Comparison of ENCODE assay signal across 16 cellular contexts in the genomic region with DNA sequence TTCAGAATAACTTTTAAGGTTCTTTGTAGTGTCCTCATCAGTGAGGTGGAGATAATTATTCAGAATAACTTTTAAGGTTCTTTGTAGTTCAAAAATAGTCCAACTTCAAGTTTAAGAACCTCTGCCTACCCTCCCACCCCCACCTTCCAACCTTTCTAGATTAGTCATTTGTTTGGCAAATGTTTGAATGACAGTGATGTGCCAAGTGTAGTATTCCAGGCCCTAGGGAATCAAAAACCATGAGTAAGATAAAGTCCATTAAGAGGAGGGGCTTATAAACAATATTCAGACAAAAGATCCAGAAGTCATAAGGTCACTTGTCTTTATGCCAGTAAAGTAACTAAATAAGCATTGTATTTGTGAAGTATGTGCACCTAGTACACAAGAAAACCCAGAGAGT. TPM values are rescaled to one million over a fixed set of nuclear protein-coding genes. Genes with fewer than 3 reads are reported as not detected.
DNase-seq lines count a peak whose midpoint lies in the region; ATAC-seq and TF ChIP-seq lines count a peak whose summit lies in the region.
"Had no signal": no experiment of that assay in that cellular context is flagged by ENCODE, and none has a peak within 500 bp of the region (broad histone marks: within the 10 kb centered on the region; RNA-seq: fewer than 3 reads in every experiment).

No MANE protein-coding gene starts in this region.

- POLR2A ChIA-PET in MCF 10A (lab: Yijun Ruan, JAX), result no interaction called here

- H3K36me3 Mint-ChIP-seq in MCF 10A (ENCODE audit: insufficient read depth, unreplicated experiment), result peaks cover 62% of the 10 kb centered on the region

- H3K4me1 ChIP-seq in breast epithelium, result no peaks in the 10 kb centered on the region
- H3K4me1 ChIP-seq: Caco-2, suprapubic skin had no signal

- no peak overlapping the region for H3K27ac ChIP-seq in breast epithelium
- H3K27ac ChIP-seq: hepatocyte, suprapubic skin had no signal

- no peak overlapping the region for H3K4me3 Mint-ChIP-seq in MCF 10A (ENCODE audit: unreplicated experiment)
- H3K4me3 Mint-ChIP-seq: activated naive CD4-positive, alpha-beta T cell treated with anti-CD3 and anti-CD28 coated beads, Interleukin-2, amount 50 U/mL, for 24 hours had no signal

- peak overlapping the region; percentile 76 for H3K27ac Mint-ChIP-seq in MCF 10A (ENCODE audit: low read depth, unreplicated experiment)
- H3K27ac Mint-ChIP-seq: activated naive CD4-positive, alpha-beta T cell treated with anti-CD3 and anti-CD28 coated beads, Interleukin-2, amount 50 U/mL, for 24 hours had no signal

- DNase-seq in MCF 10A (ENCODE audit: unreplicated experiment), result peak; percentile 66
- DNase-seq in breast epithelium (ENCODE audit: low spot score in 2 of 2), result no peak
- peak; percentile 54 for DNase-seq in fibroblast of the aortic adventitia (ENCODE audit: low read depth)
- no peak for DNase-seq in DMS79 treated with DMSO at 0.1 percent for 48 hours (lab: John Stamatoyannopoulos, UW)
- DNase-seq in NCI-H2029 (lab: John Stamatoyannopoulos, UW), result no peak
- no peak for DNase-seq in NCI-H82 treated with DMSO at 0.1 percent for 48 hours (lab: John Stamatoyannopoulos, UW; ENCODE audit: unreplicated experiment)
- DNase-seq: Caco-2, erythroblast, left cardiac atrium, MV-4-11, NCI-H82 had no signal

- H3K36me3 ChIP-seq in breast epithelium, result no peaks in the 10 kb centered on the region

- no peaks in the 10 kb centered on the region for H3K9me3 ChIP-seq in breast epithelium
- H3K9me3 ChIP-seq: Caco-2, suprapubic skin had no signal

- no peak for TF ChIP-seq POLR2A in breast epithelium (IDR thresholded peaks at IDR 0.05)

- H3K4me3 ChIP-seq in breast epithelium (no peak overlapping the region), fibroblast of the aortic adventitia (ENCODE audit: low read depth, low read length) (no peak overlapping the region)
- H3K4me3 ChIP-seq: hepatocyte, suprapubic skin had no signal

- no peak for TF ChIP-seq CTCF in MCF 10A (IDR thresholded peaks at IDR 0.05; ENCODE audit: unreplicated experiment)
- TF ChIP-seq CTCF in breast epithelium (IDR thresholded peaks at IDR 0.05), result no peak
- no peak for TF ChIP-seq CTCF in fibroblast of the aortic adventitia (IDR thresholded peaks at IDR 0.05; ENCODE audit: insufficient read depth, low read length)

- no TSS peak for BruUV-seq in MCF 10A (replicated peaks; lab: Mats Ljungman, UMichigan)

- 0 out of 3 replicates have a peak, but pooled peaks have one; percentile 23 for ATAC-seq in SK-N-SH treated with all-trans-retinoic acid at 6 μM for 48 hours
- ATAC-seq in HG03045 (IDR thresholded peaks at IDR 0.05; ENCODE audit: unreplicated experiment), result no peak

- CTCF ChIA-PET in MCF 10A (lab: Yijun Ruan, JAX), result interaction anchor here (2.9 to 4.7 kb wide), 3 partner anchors 8 to 131 kb away, joined by 25 to 53 read pairs (median 41); no protein-coding TSS in a partner anchor

- H3K9me3 Mint-ChIP-seq in MCF 10A (ENCODE audit: unreplicated experiment), result no peaks in the 10 kb centered on the region
- H3K9me3 Mint-ChIP-seq: activated naive CD4-positive, alpha-beta T cell treated with anti-CD3 and anti-CD28 coated beads, Interleukin-2, amount 50 U/mL, for 24 hours had no signal

- H3K4me1 Mint-ChIP-seq in MCF 10A (ENCODE audit: insufficient read depth, unreplicated experiment), result peaks cover 11% of the 10 kb centered on the region

- intact Hi-C loops in MCF 10A (cut with micrococcal nuclease), result loop anchor here (2.0 kb wide), 1 partner anchor 127 kb away; a partner anchor contains a TSS
- intact Hi-C loops in breast epithelium (cut with DNase I; ENCODE audit: low total_unique reads), result no loop called here

- H3K27me3 ChIP-seq in breast epithelium, result no peaks in the 10 kb centered on the region
- H3K27me3 ChIP-seq: hepatocyte, suprapubic skin had no signal

- no peaks in the 10 kb centered on the region for H3K27me3 Mint-ChIP-seq in MCF 10A (ENCODE audit: insufficient read depth, unreplicated experiment)
- H3K27me3 Mint-ChIP-seq: activated naive CD4-positive, alpha-beta T cell treated with anti-CD3 and anti-CD28 coated beads, Interleukin-2, amount 50 U/mL, for 24 hours had no signal

TF ChIP-seq in SK-N-SH treated with all-trans-retinoic acid at 6 μM for 48 hours, 23 proteins besides CTCF, POLR2A, EP300 and RAD21:
- TF ChIP-seq PPARA (CRISPR knock-in tag; IDR thresholded peaks at IDR 0.05; ENCODE audit: borderline replicate concordance) (no peak), SNAI2 (CRISPR knock-in tag; IDR thresholded peaks at IDR 0.05) (no peak), BACH2 (CRISPR knock-in tag; IDR thresholded peaks at IDR 0.05; ENCODE audit: borderline replicate concordance) (no peak), ZNF565 (CRISPR knock-in tag; conservative IDR thresholded peaks at IDR 0.05; ENCODE audit: low read depth) (no peak), CSDC2 (CRISPR knock-in tag; IDR thresholded peaks at IDR 0.05) (no peak), OSR1 (CRISPR knock-in tag; IDR thresholded peaks at IDR 0.05) (no peak), ZNF8 (CRISPR knock-in tag; IDR thresholded peaks at IDR 0.05) (no peak), TOX (CRISPR knock-in tag; IDR thresholded peaks at IDR 0.05; ENCODE audit: borderline replicate concordance) (no peak), ARNTL (CRISPR knock-in tag; IDR thresholded peaks at IDR 0.05; ENCODE audit: borderline replicate concordance, low read depth) (no peak)
- TF ChIP-seq, protein P1, sequence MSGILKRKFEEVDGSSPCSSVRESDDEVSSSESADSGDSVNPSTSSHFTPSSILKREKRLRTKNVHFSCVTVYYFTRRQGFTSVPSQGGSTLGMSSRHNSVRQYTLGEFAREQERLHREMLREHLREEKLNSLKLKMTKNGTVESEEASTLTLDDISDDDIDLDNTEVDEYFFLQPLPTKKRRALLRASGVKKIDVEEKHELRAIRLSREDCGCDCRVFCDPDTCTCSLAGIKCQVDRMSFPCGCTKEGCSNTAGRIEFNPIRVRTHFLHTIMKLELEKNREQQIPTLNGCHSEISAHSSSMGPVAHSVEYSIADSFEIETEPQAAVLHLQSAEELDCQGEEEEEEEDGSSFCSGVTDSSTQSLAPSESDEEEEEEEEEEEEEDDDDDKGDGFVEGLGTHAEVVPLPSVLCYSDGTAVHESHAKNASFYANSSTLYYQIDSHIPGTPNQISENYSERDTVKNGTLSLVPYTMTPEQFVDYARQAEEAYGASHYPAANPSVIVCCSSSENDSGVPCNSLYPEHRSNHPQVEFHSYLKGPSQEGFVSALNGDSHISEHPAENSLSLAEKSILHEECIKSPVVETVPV (CRISPR knock-in tag; IDR thresholded peaks at IDR 0.05), result no peak
- TF ChIP-seq, protein P2, sequence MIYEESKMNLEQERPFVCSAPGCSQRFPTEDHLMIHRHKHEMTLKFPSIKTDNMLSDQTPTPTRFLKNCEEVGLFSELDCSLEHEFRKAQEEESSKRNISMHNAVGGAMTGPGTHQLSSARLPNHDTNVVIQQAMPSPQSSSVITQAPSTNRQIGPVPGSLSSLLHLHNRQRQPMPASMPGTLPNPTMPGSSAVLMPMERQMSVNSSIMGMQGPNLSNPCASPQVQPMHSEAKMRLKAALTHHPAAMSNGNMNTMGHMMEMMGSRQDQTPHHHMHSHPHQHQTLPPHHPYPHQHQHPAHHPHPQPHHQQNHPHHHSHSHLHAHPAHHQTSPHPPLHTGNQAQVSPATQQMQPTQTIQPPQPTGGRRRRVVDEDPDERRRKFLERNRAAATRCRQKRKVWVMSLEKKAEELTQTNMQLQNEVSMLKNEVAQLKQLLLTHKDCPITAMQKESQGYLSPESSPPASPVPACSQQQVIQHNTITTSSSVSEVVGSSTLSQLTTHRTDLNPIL (CRISPR knock-in tag; IDR thresholded peaks at IDR 0.05; ENCODE audit: low read depth), result no peak
- TF ChIP-seq, protein P3, sequence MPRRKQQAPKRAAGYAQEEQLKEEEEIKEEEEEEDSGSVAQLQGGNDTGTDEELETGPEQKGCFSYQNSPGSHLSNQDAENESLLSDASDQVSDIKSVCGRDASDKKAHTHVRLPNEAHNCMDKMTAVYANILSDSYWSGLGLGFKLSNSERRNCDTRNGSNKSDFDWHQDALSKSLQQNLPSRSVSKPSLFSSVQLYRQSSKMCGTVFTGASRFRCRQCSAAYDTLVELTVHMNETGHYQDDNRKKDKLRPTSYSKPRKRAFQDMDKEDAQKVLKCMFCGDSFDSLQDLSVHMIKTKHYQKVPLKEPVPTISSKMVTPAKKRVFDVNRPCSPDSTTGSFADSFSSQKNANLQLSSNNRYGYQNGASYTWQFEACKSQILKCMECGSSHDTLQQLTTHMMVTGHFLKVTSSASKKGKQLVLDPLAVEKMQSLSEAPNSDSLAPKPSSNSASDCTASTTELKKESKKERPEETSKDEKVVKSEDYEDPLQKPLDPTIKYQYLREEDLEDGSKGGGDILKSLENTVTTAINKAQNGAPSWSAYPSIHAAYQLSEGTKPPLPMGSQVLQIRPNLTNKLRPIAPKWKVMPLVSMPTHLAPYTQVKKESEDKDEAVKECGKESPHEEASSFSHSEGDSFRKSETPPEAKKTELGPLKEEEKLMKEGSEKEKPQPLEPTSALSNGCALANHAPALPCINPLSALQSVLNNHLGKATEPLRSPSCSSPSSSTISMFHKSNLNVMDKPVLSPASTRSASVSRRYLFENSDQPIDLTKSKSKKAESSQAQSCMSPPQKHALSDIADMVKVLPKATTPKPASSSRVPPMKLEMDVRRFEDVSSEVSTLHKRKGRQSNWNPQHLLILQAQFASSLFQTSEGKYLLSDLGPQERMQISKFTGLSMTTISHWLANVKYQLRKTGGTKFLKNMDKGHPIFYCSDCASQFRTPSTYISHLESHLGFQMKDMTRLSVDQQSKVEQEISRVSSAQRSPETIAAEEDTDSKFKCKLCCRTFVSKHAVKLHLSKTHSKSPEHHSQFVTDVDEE (CRISPR knock-in tag; IDR thresholded peaks at IDR 0.05), result no peak

RNA-seq across cellular contexts. Expression of a gene that starts 51.3 kb away (rescaled TPM):
- 66.4 and 88.0 TPM in 2 replicates for total RNA-seq in MCF 10A (2022)
- total RNA-seq in breast epithelium, result 10 to 100 TPM; 47.2 to 68.8 (median 57.4) TPM
- 62.6 and 115 TPM in 2 replicates for total RNA-seq in fibroblast of the aortic adventitia (ENCODE audit: low replicate concordance)

Comparison
In these comparisons a context has a peak if more than half of its experiments do, and no peak if none do; other contexts are left out.
1. DNase-seq: peak in MCF 10A (single experiment) and fibroblast of the aortic adventitia (single experiment); none in breast epithelium (0 of 2), DMS79 treated with DMSO at 0.1 percent for 48 hours (single experiment), NCI-H2029 (single experiment) and NCI-H82 treated with DMSO at 0.1 percent for 48 hours (single experiment).